In genomic region chr16:68289621-68290329, GRCh38 we compare ENCODE assay signal across 8 cellular contexts. TPM values are rescaled to one million over a fixed set of nuclear protein-coding genes. Genes with fewer than 3 reads are reported as not detected.
DNase-seq lines count a peak whose midpoint lies in the region; ATAC-seq and TF ChIP-seq lines count a peak whose summit lies in the region.

No MANE protein-coding gene starts in this region.

- H3K4me3 ChIP-seq in right cardiac atrium (ENCODE audit: low read length) (no peak overlapping the region), lung (no peak overlapping the region), vagina (no peak overlapping the region)

- peaks cover 11 to 27% of the 10 kb centered on the region in 2 donors for H3K36me3 ChIP-seq in lung (ENCODE audit: control insufficient read depth in 2 of 2, insufficient read depth in 2 of 2, low read length in 2 of 2)
- H3K36me3 ChIP-seq in vagina: peaks cover 0 to 14% of the 10 kb centered on the region in 2 donors

- H3K9me3 ChIP-seq in right cardiac atrium (ENCODE audit: control insufficient read depth, low read length): no peaks in the 10 kb centered on the region
- H3K9me3 ChIP-seq in lung (ENCODE audit: control insufficient read depth in 2 of 2, insufficient read depth in 1 of 2, low read length in 1 of 2): peaks cover 0 to 1% of the 10 kb centered on the region in 2 donors
- H3K9me3 ChIP-seq in vagina: no peaks in the 10 kb centered on the region

- ATAC-seq in right cardiac atrium: peak in 1 of 2 donors; percentile 42
- ATAC-seq in Right ventricle myocardium superior (ENCODE audit: poor library complexity): no peak
- peak; percentile 70 for ATAC-seq in HG03196 (IDR thresholded peaks at IDR 0.05; ENCODE audit: unreplicated experiment)
- ATAC-seq in lung (ENCODE audit: insufficient read depth, low FRiP score): no peak

- peaks cover 83% of the 10 kb centered on the region for H3K4me1 Mint-ChIP-seq in activated CD4-positive, alpha-beta memory T cell treated with anti-CD3 and anti-CD28 coated beads, Interleukin-2, amount 10 ng/mL, durations not matched to agents 7 days and 5 days

- no peaks in the 10 kb centered on the region for H3K9me3 Mint-ChIP-seq in activated CD4-positive, alpha-beta memory T cell treated with anti-CD3 and anti-CD28 coated beads, Interleukin-2, amount 10 ng/mL, durations not matched to agents 7 days and 5 days

- TF ChIP-seq POLR2A in vagina (IDR thresholded peaks at IDR 0.05): no peak

- TF ChIP-seq CTCF in lung (IDR thresholded peaks at IDR 0.05; ENCODE audit: control extremely low read depth, extremely low read depth): no peak
- no peak for TF ChIP-seq CTCF in vagina (IDR thresholded peaks at IDR 0.05)

- WGBS in right cardiac atrium: 46% methylated on average over 4 of the region's 4 CpGs
- 37 to 43% methylated on average over 4 of the region's 4 CpGs for WGBS in lung, 2 donors

- intact Hi-C loops in right cardiac atrium (cut with DNase I) (no loop called here), Right ventricle myocardium superior (cut with DNase I) (no loop called here), vagina (cut with DNase I) (no loop called here)

- H3K27ac Mint-ChIP-seq in activated CD4-positive, alpha-beta memory T cell treated with anti-CD3 and anti-CD28 coated beads, Interleukin-2, amount 10 ng/mL, durations not matched to agents 7 days and 5 days: peak overlapping the region; percentile 92

- H3K27me3 Mint-ChIP-seq in activated CD4-positive, alpha-beta memory T cell treated with anti-CD3 and anti-CD28 coated beads, Interleukin-2, amount 10 ng/mL, durations not matched to agents 7 days and 5 days: no peaks in the 10 kb centered on the region

- no peak for DNase-seq in right cardiac atrium
- no peak for DNase-seq in Right ventricle myocardium superior
- peak; percentile 71 for DNase-seq in activated CD4-positive, alpha-beta memory T cell treated with anti-CD3 and anti-CD28 coated beads, Interleukin-2, amount 10 ng/mL, durations not matched to agents 7 days and 5 days
- DNase-seq in lung (ENCODE audit: low spot score): no peak
- DNase-seq in vagina (ENCODE audit: extremely low spot score in 2 of 2): no peak
- DNase-seq in epidermal melanocyte (ENCODE audit: insufficient read length, low spot score): no peak
- DNase-seq in effector CD8-positive, alpha-beta T cell (lab: John Stamatoyannopoulos, UW): no peak

- POLR2A ChIA-PET in activated CD4-positive, alpha-beta memory T cell treated with anti-CD3 and anti-CD28 coated beads, Interleukin-2, amount 10 ng/mL, durations not matched to agents 7 days and 5 days (lab: Charles Lee): interaction anchor here (0.7 to 9.9 kb wide), 9 partner anchors 9 to 74 kb away, joined by 3 to 85 read pairs (median 9); partner anchors contain the start of genes PRMT7, SLC7A6 and SLC7A6OS

- H3K27me3 ChIP-seq in right cardiac atrium (ENCODE audit: control insufficient read depth, insufficient read depth) (no peaks in the 10 kb centered on the region), lung (ENCODE audit: control insufficient read depth, insufficient read depth) (no peaks in the 10 kb centered on the region), vagina (no peaks in the 10 kb centered on the region)

- peaks cover 70% of the 10 kb centered on the region for H3K36me3 Mint-ChIP-seq in activated CD4-positive, alpha-beta memory T cell treated with anti-CD3 and anti-CD28 coated beads, Interleukin-2, amount 10 ng/mL, durations not matched to agents 7 days and 5 days (ENCODE audit: low read depth)

- peak overlapping the region; percentile 72 for H3K27ac ChIP-seq in right cardiac atrium (ENCODE audit: low read length)
- H3K27ac ChIP-seq in lung (ENCODE audit: low read depth in 1 of 2, low read length in 1 of 2): peak overlapping the region; percentile 42 to 56
- peak overlapping the region; percentile 60 for H3K27ac ChIP-seq in vagina

- peak overlapping the region; percentile 6 for H3K4me3 Mint-ChIP-seq in activated CD4-positive, alpha-beta memory T cell treated with anti-CD3 and anti-CD28 coated beads, Interleukin-2, amount 10 ng/mL, durations not matched to agents 7 days and 5 days

- H3K4me1 ChIP-seq in right cardiac atrium (ENCODE audit: control insufficient read depth, insufficient read depth, low read length) (peaks cover 36% of the 10 kb centered on the region), lung (ENCODE audit: control insufficient read depth in 2 of 2, insufficient read depth in 2 of 2, low read length in 2 of 2) (peaks cover 26% of the 10 kb centered on the region in 2 donors), vagina (peaks cover 58% of the 10 kb centered on the region)

- CTCF ChIA-PET in activated CD4-positive, alpha-beta memory T cell treated with anti-CD3 and anti-CD28 coated beads, Interleukin-2, amount 10 ng/mL, durations not matched to agents 7 days and 5 days (lab: Charles Lee): interaction anchor here (0.9 to 15.3 kb wide), 5 partner anchors 9 to 39 kb away, joined by 3 to 243 read pairs (median 4); partner anchors contain the start of genes PRMT7, SLC7A6 and SLC7A6OS

RNA-seq across cellular contexts. Expression of gene SLC7A6OS, which starts 21.0 kb away (rescaled TPM):
- total RNA-seq in right cardiac atrium: 10 to 100 TPM; 10.9 to 13.4 (median 11.9) TPM
- 7.9 TPM for polyA plus RNA-seq in right cardiac atrium
- 11.2 TPM for total RNA-seq in Right ventricle myocardium superior
- total RNA-seq in activated CD4-positive, alpha-beta memory T cell treated with anti-CD3 and anti-CD28 coated beads, Interleukin-2, amount 10 ng/mL, durations not matched to agents 7 days and 5 days: 10 to 100 TPM; 30.4 to 31.2 TPM
- 10 to 100 TPM; 17.3 to 18.9 TPM for total RNA-seq in lung
- polyA plus RNA-seq in lung: 1 to 10 TPM; 6.3 to 6.6 TPM
- 15.5 TPM for total RNA-seq in vagina

RNA-seq across cellular contexts. Expression of gene PRMT7, which starts 21.0 kb away (rescaled TPM):
- total RNA-seq in right cardiac atrium (10 to 100 TPM; 20.8 to 34.7 (median 32.2) TPM), Right ventricle myocardium superior (28.1 TPM), lung (10 to 100 TPM; 38.6 to 55.5 TPM), vagina (47.9 TPM)
- polyA plus RNA-seq in right cardiac atrium (34.5 TPM), lung (10 to 100 TPM; 20.3 to 38.3 TPM)
- total RNA-seq in activated CD4-positive, alpha-beta memory T cell treated with anti-CD3 and anti-CD28 coated beads, Interleukin-2, amount 10 ng/mL, durations not matched to agents 7 days and 5 days: 10 to 100 TPM; 50.4 to 52.2 TPM

RNA-seq across cellular contexts. Expression of gene SLC7A6, which starts 25.4 kb away (rescaled TPM):
- total RNA-seq in right cardiac atrium (10 to 100 TPM; 39.0 to 60.7 (median 51.3) TPM), Right ventricle myocardium superior (38.7 TPM), lung (10 to 100 TPM; 25.8 to 36.2 TPM), vagina (35.1 TPM)
- polyA plus RNA-seq in right cardiac atrium (25.0 TPM), lung (10 to 100 TPM in 1 of 2 donors, 1 to 10 TPM in 1; 8.9 to 14.2 TPM)
- 10 to 100 TPM; 66.7 to 68.9 TPM for total RNA-seq in activated CD4-positive, alpha-beta memory T cell treated with anti-CD3 and anti-CD28 coated beads, Interleukin-2, amount 10 ng/mL, durations not matched to agents 7 days and 5 days

RNA-seq across cellular contexts. Expression of gene PLA2G15, which starts 44.6 kb away (rescaled TPM):
- total RNA-seq in right cardiac atrium (10 to 100 TPM; 20.2 to 30.8 (median 28.7) TPM), Right ventricle myocardium superior (38.1 TPM), lung (10 to 100 TPM; 15.6 to 42.4 TPM), vagina (18.2 TPM)
- polyA plus RNA-seq in right cardiac atrium (18.2 TPM), lung (10 to 100 TPM; 11.0 to 23.7 TPM)
- total RNA-seq in activated CD4-positive, alpha-beta memory T cell treated with anti-CD3 and anti-CD28 coated beads, Interleukin-2, amount 10 ng/mL, durations not matched to agents 7 days and 5 days: 1 to 10 TPM; 7.4 to 7.5 TPM

RNA-seq across cellular contexts. Expression of gene ESRP2, which starts 53.8 kb away (rescaled TPM):
- under 1 TPM; 0.14 to 0.59 (median 0.36) TPM for total RNA-seq in right cardiac atrium
- 0.16 TPM for polyA plus RNA-seq in right cardiac atrium
- total RNA-seq in Right ventricle myocardium superior: 0.73 TPM
- not detected for total RNA-seq in activated CD4-positive, alpha-beta memory T cell treated with anti-CD3 and anti-CD28 coated beads, Interleukin-2, amount 10 ng/mL, durations not matched to agents 7 days and 5 days
- total RNA-seq in lung: 10 to 100 TPM; 43.8 to 65.5 TPM
- 10 to 100 TPM; 22.5 to 34.8 TPM for polyA plus RNA-seq in lung
- total RNA-seq in vagina: 71.0 TPM
